1 cellular context compared by ENCODE assay signal in genomic region chr7:123439186-123439585, GRCh38.
TF ChIP-seq lines count a peak whose summit lies in the region.

No MANE protein-coding gene starts in this region.

TF ChIP-seq in H1, 55 proteins besides CTCF, POLR2A, EP300 and RAD21:
- no peak for TF ChIP-seq SP2 (IDR thresholded peaks at IDR 0.05; ENCODE audit: low read length)
- TF ChIP-seq SUZ12 (IDR thresholded peaks at IDR 0.05; ENCODE audit: low read length), result no peak
- TF ChIP-seq BRCA1 (IDR thresholded peaks at IDR 0.05; ENCODE audit: low read depth, low read length), result no peak
- TF ChIP-seq POU5F1 (IDR thresholded peaks at IDR 0.05; ENCODE audit: low read depth, low read length), result no peak
- no peak for TF ChIP-seq CREB1 (IDR thresholded peaks at IDR 0.05)
- TF ChIP-seq RBBP5 (IDR thresholded peaks at IDR 0.05; ENCODE audit: borderline replicate concordance, low read depth, low read length), result no peak
- TF ChIP-seq PHF8 (conservative IDR thresholded peaks at IDR 0.05; ENCODE audit: low read depth, low read length), result no peak
- no peak for TF ChIP-seq FOSL1 (IDR thresholded peaks at IDR 0.05; ENCODE audit: insufficient read depth, low read depth, low read length)
- no peak for TF ChIP-seq MAFK (IDR thresholded peaks at IDR 0.05; ENCODE audit: low read depth, low read length)
- no peak for TF ChIP-seq KDM1A (IDR thresholded peaks at IDR 0.05; ENCODE audit: borderline replicate concordance, low read length)
- no peak for TF ChIP-seq TAF1 (IDR thresholded peaks at IDR 0.05; ENCODE audit: low read depth, low read length)
- no peak for TF ChIP-seq HDAC6 (IDR thresholded peaks at IDR 0.05; ENCODE audit: low read depth, low read length)
- no peak for TF ChIP-seq CHD7 (IDR thresholded peaks at IDR 0.05; ENCODE audit: insufficient replicate concordance, low read length)
- no peak for TF ChIP-seq SIN3A (conservative IDR thresholded peaks at IDR 0.05 in 1 of 2, IDR thresholded peaks at IDR 0.05 in 1 of 2; ENCODE audit: low read depth in 1 of 2, low read length in 2 of 2)
- no peak for TF ChIP-seq TBP (IDR thresholded peaks at IDR 0.05; ENCODE audit: low read depth, low read length)
- no peak for TF ChIP-seq YY1 (IDR thresholded peaks at IDR 0.05; ENCODE audit: low read depth, low read length)
- no peak for TF ChIP-seq JUND (IDR thresholded peaks at IDR 0.05; ENCODE audit: low read length)
